In genomic region chr21:42534901-42535378, GRCh38 we compare ENCODE assay signal across 10 cellular contexts. TPM values are rescaled to one million over a fixed set of nuclear protein-coding genes. Genes with fewer than 3 reads are reported as not detected.
A peak's percentile ranks its signal among the peaks of the same experiment; 100 is the strongest.
DNase-seq lines count a peak whose midpoint lies in the region; ATAC-seq and TF ChIP-seq lines count a peak whose summit lies in the region.
"Had no signal": no experiment of that assay in that cellular context is flagged by ENCODE, and none has a peak within 500 bp of the region (broad histone marks: within the 10 kb centered on the region; RNA-seq: fewer than 3 reads in every experiment).

No MANE protein-coding gene starts in this region.

- H3K36me3 ChIP-seq in gastroesophageal sphincter (peaks cover 0 to 36% of the 10 kb centered on the region in 2 donors), ascending aorta (peaks cover 5 to 11% of the 10 kb centered on the region in 2 donors)
- H3K36me3 ChIP-seq: right atrium auricular region had no signal

- ATAC-seq in GM19025 (IDR thresholded peaks at IDR 0.05; ENCODE audit: low read depth, unreplicated experiment) (peak; percentile 54), HG03196 (IDR thresholded peaks at IDR 0.05; ENCODE audit: unreplicated experiment) (peak; percentile 41), gastroesophageal sphincter (peak; percentile 2)
- no peak for ATAC-seq in activated CD8-positive, alpha-beta T cell treated with anti-CD3 and anti-CD28 coated beads, Interleukin-2, amount 10 ng/mL, durations not matched to agents 7 days and 5 days

- POLR2A ChIA-PET in activated CD8-positive, alpha-beta T cell treated with anti-CD3 and anti-CD28 coated beads, Interleukin-2, amount 10 ng/mL, durations not matched to agents 7 days and 5 days (lab: Charles Lee): no interaction called here

- intact Hi-C loops in ascending aorta (cut with DNase I): no loop called here

- peak overlapping the region; percentile 50; the same call in 1 of the 2 replicates for H3K27ac ChIP-seq in C4-2B
- peak overlapping the region in 1 of 4 donors; percentile 15 for H3K27ac ChIP-seq in gastroesophageal sphincter
- H3K27ac ChIP-seq in ascending aorta: no peak overlapping the region

- H3K4me1 Mint-ChIP-seq in activated CD8-positive, alpha-beta T cell treated with anti-CD3 and anti-CD28 coated beads, Interleukin-2, amount 10 ng/mL, durations not matched to agents 7 days and 5 days (ENCODE audit: low read depth): peaks cover 22% of the 10 kb centered on the region

- DNase-seq in activated CD8-positive, alpha-beta T cell treated with anti-CD3 and anti-CD28 coated beads, Interleukin-2, amount 10 ng/mL, durations not matched to agents 7 days and 5 days: no peak
- DNase-seq in activated T-cell treated with anti-CD3 and anti-CD28 coated beads, Interleukin-2, amount 50 U/mL, for 1 hour: no peak
- DNase-seq in ascending aorta (ENCODE audit: low spot score in 2 of 2): no peak
- no peak for DNase-seq in NCI-H2196 (lab: John Stamatoyannopoulos, UW; ENCODE audit: unreplicated experiment)

- no peaks in the 10 kb centered on the region for H3K9me3 ChIP-seq in gastroesophageal sphincter
- H3K9me3 ChIP-seq in ascending aorta: no peaks in the 10 kb centered on the region
- H3K9me3 ChIP-seq: right atrium auricular region had no signal

- H3K4me3 ChIP-seq in gastroesophageal sphincter (peak overlapping the region in 1 of 2 donors; percentile 0), ascending aorta (no peak overlapping the region)
- H3K4me3 ChIP-seq: right atrium auricular region had no signal

- H3K4me3 Mint-ChIP-seq in activated CD8-positive, alpha-beta T cell treated with anti-CD3 and anti-CD28 coated beads, Interleukin-2, amount 10 ng/mL, durations not matched to agents 7 days and 5 days: no peak overlapping the region

- H3K9me3 Mint-ChIP-seq in activated CD8-positive, alpha-beta T cell treated with anti-CD3 and anti-CD28 coated beads, Interleukin-2, amount 10 ng/mL, durations not matched to agents 7 days and 5 days (ENCODE audit: insufficient read depth): no peaks in the 10 kb centered on the region

- no peak for TF ChIP-seq POLR2A in gastroesophageal sphincter (IDR thresholded peaks at IDR 0.05)

- TF ChIP-seq EP300 in gastroesophageal sphincter (IDR thresholded peaks at IDR 0.05): no peak

- peaks cover 0 to 22% (median 0%) of the 10 kb centered on the region in 3 donors for H3K4me1 ChIP-seq in gastroesophageal sphincter
- peaks cover 0 to 6% of the 10 kb centered on the region in 2 donors for H3K4me1 ChIP-seq in ascending aorta

- WGBS in gastroesophageal sphincter (ENCODE audit: low coverage in 1 of 2), 2 donors: 71 to 84% methylated on average over 11 to 12 of the region's 12 CpGs

- CTCF ChIA-PET in activated CD8-positive, alpha-beta T cell treated with anti-CD3 and anti-CD28 coated beads, Interleukin-2, amount 10 ng/mL, durations not matched to agents 7 days and 5 days (lab: Charles Lee): interaction anchor here (6.7 kb wide), 1 partner anchor 68 kb away, joined by 56 read pairs; no protein-coding TSS in a partner anchor

- no peak for TF ChIP-seq CTCF in C4-2B (conservative IDR thresholded peaks at IDR 0.05)
- TF ChIP-seq CTCF in gastroesophageal sphincter (IDR thresholded peaks at IDR 0.05): no peak
- TF ChIP-seq CTCF in ascending aorta (IDR thresholded peaks at IDR 0.05): no peak

- H3K27me3 ChIP-seq in gastroesophageal sphincter: no peaks in the 10 kb centered on the region
- no peaks in the 10 kb centered on the region for H3K27me3 ChIP-seq in ascending aorta
- H3K27me3 ChIP-seq: right atrium auricular region had no signal

- H3K27me3 Mint-ChIP-seq in activated CD8-positive, alpha-beta T cell treated with anti-CD3 and anti-CD28 coated beads, Interleukin-2, amount 10 ng/mL, durations not matched to agents 7 days and 5 days (ENCODE audit: low read depth): no peaks in the 10 kb centered on the region
- H3K27me3 Mint-ChIP-seq: activated naive CD8-positive, alpha-beta T cell had no signal

- H3K27ac Mint-ChIP-seq in activated CD8-positive, alpha-beta T cell treated with anti-CD3 and anti-CD28 coated beads, Interleukin-2, amount 10 ng/mL, durations not matched to agents 7 days and 5 days: no peak overlapping the region

- peaks cover 24% of the 10 kb centered on the region for H3K36me3 Mint-ChIP-seq in activated CD8-positive, alpha-beta T cell treated with anti-CD3 and anti-CD28 coated beads, Interleukin-2, amount 10 ng/mL, durations not matched to agents 7 days and 5 days (ENCODE audit: low read depth)

RNA-seq across cellular contexts. Expression of gene SLC37A1, which starts 21.3 kb away (rescaled TPM):
- 1 to 10 TPM; 3.7 to 7.8 (median 4.3) TPM for total RNA-seq in gastroesophageal sphincter
- total RNA-seq in activated CD8-positive, alpha-beta T cell treated with anti-CD3 and anti-CD28 coated beads, Interleukin-2, amount 10 ng/mL, durations not matched to agents 7 days and 5 days: 10 to 100 TPM; 18.9 to 19.2 TPM
- 8.7 TPM for total RNA-seq in ascending aorta

RNA-seq across cellular contexts. Expression of gene RSPH1, which starts 38.9 kb away (rescaled TPM):
- total RNA-seq in gastroesophageal sphincter: 1 to 10 TPM in 2 of 4 donors, under 1 TPM in 1, not detected in 1; 0.99 to 1.9 (median 1.9) TPM
- not detected for total RNA-seq in activated CD8-positive, alpha-beta T cell treated with anti-CD3 and anti-CD28 coated beads, Interleukin-2, amount 10 ng/mL, durations not matched to agents 7 days and 5 days
- total RNA-seq in ascending aorta: not detected
- total RNA-seq: right atrium auricular region had no signal
